8 cellular contexts compared by ENCODE assay signal in genomic region chr19:17281391-17282304, GRCh38. TPM values are rescaled to one million over a fixed set of nuclear protein-coding genes. Genes with fewer than 3 reads are reported as not detected.
A peak's percentile ranks its signal among the peaks of the same experiment; 100 is the strongest.
DNase-seq lines count a peak whose midpoint lies in the region; ATAC-seq, FAIRE-seq and TF ChIP-seq lines count a peak whose summit lies in the region.

ANKLE1 (plus strand) TSS chr19:17281901; CDS start chr19:17281921, 20 bp downstream.

- peak within 1 kb of the TSS; percentile 89 for H3K9ac ChIP-seq in BLaER1
- H3K9ac ChIP-seq in kidney (ENCODE audit: low read length in 2 of 2), result peak within 1 kb of the TSS in 1 of 2 donors; percentile 48

- intact Hi-C loops in kidney (cut with DNase I), result loop anchor here (10.0 kb wide), 1 partner anchor 217 kb away; no protein-coding TSS in a partner anchor

- no peak for FAIRE-seq in kidney (lab: Jason Lieb, UNC)

- peak within 1 kb of the TSS; percentile 87 for H3K4me2 ChIP-seq in BLaER1

- in situ Hi-C loops in astrocyte of the cerebellum (cut with HindIII; ENCODE audit: low sequenced_read_pairs), result no loop called here

- H3K36me3 ChIP-seq in BLaER1 (peaks cover 74% of the 10 kb centered on the region), kidney (ENCODE audit: control insufficient read depth in 1 of 2, insufficient read depth in 2 of 2, low read length in 2 of 2) (peaks cover 3 to 4% of the 10 kb centered on the region in 2 donors)

- ATAC-seq in GM19324 (IDR thresholded peaks at IDR 0.05; ENCODE audit: low FRiP score, unreplicated experiment), result peak; percentile 49
- no peak for ATAC-seq in HG03095 (IDR thresholded peaks at IDR 0.05; ENCODE audit: unreplicated experiment)

- no peaks in the 10 kb centered on the region for H3K27me3 ChIP-seq in BLaER1

- peaks cover 29% of the 10 kb centered on the region for H4K20me1 ChIP-seq in BLaER1

- peak; percentile 77 for DNase-seq in OCI-M2 (lab: John Stamatoyannopoulos, UW; ENCODE audit: unreplicated experiment)
- no peak for DNase-seq in astrocyte of the cerebellum (ENCODE audit: low read depth)
- DNase-seq in kidney, result peak; percentile 80
- DNase-seq in stimulated activated CD8-positive, alpha-beta memory T cell treated with anti-CD3 and anti-CD28 coated beads, Interleukin-7, amount 100 ng/mL, for 24 hours (ENCODE audit: low read depth), result peak; percentile 31
- no peak for DNase-seq in SW 1271 (lab: John Stamatoyannopoulos, UW)

- TF ChIP-seq CTCF in astrocyte of the cerebellum (IDR thresholded peaks at IDR 0.05; ENCODE audit: low read depth, low read length, missing control alignments), result no peak
- no peak for TF ChIP-seq CTCF in kidney (IDR thresholded peaks at IDR 0.05; ENCODE audit: borderline replicate concordance, extremely low read depth, insufficient read depth)

- H3K4me1 ChIP-seq in BLaER1 (peaks cover 21% of the 10 kb centered on the region), kidney (ENCODE audit: control insufficient read depth in 1 of 2, insufficient read depth in 1 of 2, low read depth in 1 of 2, low read length in 2 of 2) (peaks cover 0 to 4% of the 10 kb centered on the region in 2 donors)

- H3K4me3 ChIP-seq in BLaER1 (peak within 1 kb of the TSS; percentile 80), astrocyte of the cerebellum (ENCODE audit: low read depth, low read length) (peak within 1 kb of the TSS; percentile 33), kidney (ENCODE audit: low read length in 2 of 2) (peak within 1 kb of the TSS in 1 of 2 donors; percentile 18)

- H3K27ac ChIP-seq in BLaER1 (peak within 1 kb of the TSS; percentile 86), kidney (ENCODE audit: low read depth in 2 of 2, low read length in 2 of 2) (no peak within 1 kb of the TSS)

- H3K9me3 ChIP-seq in BLaER1, result no peaks in the 10 kb centered on the region
- no peaks in the 10 kb centered on the region for H3K9me3 ChIP-seq in kidney (ENCODE audit: control insufficient read depth in 1 of 2, low read length in 2 of 2)

RNA-seq across cellular contexts. Expression of gene ANKLE1, which starts in this region (rescaled TPM):
- 0.54 TPM for total RNA-seq in kidney
- polyA plus RNA-seq in kidney (ENCODE audit: insufficient read depth, low read depth, low replicate concordance), result not detected

Comparison
In these comparisons a context has a peak if more than half of its experiments do, and no peak if none do; other contexts are left out.
1. Peak in DNase-seq in kidney; RNA of the gene not detected or under 1 TPM.
2. DNase-seq: peak in OCI-M2 (single experiment) and stimulated activated CD8-positive, alpha-beta memory T cell treated with anti-CD3 and anti-CD28 coated beads, Interleukin-7, amount 100 ng/mL, for 24 hours (single experiment); none in astrocyte of the cerebellum (single experiment) and SW 1271 (0 of 2).